ENCODE assay signal across 23 cellular contexts in genomic region chr10:66719483-66719882, GRCh38.
"Had no signal": no experiment of that assay in that cellular context is flagged by ENCODE, and none has a peak within 500 bp of the region (broad histone marks: within the 10 kb centered on the region; RNA-seq: fewer than 3 reads in every experiment).

No MANE protein-coding gene starts in this region.

- H3K27ac Mint-ChIP-seq: memory B cell; naive thymus-derived CD4-positive, alpha-beta T cell; natural killer cell treated with Interleukin-12 subunit alpha and Interleukin-12 subunit beta and Interleukin-15 and Interleukin-18, amount 100 ng/mL, for 72 hours; progenitor cell of endocrine pancreas; stimulated activated memory B cell treated with anti-CD40 and anti-IgM and Interleukin-4, amounts not matched to agents 10 μg/mL and 1 μg/mL and 100 μg/mL, for 72 hours; stimulated activated naive CD8-positive, alpha-beta T cell treated with anti-CD3 and anti-CD28 coated beads, Interleukin-15, amount 100 ng/mL, for 72 hours; type B pancreatic cell had no signal

- DNase-seq: hippocampal formation; left ventricle myocardium inferior; midbrain; mucosa of descending colon; naive thymus-derived CD4-positive, alpha-beta T cell; ovary; right lobe of liver; stimulated activated CD4-positive, alpha-beta T cell treated with anti-CD3 and anti-CD28 coated beads, Interleukin-1b, Interleukin-23, amount 100 ng/mL, for 48 hours; stimulated activated CD4-positive, alpha-beta T cell treated with anti-CD3 and anti-CD28 coated beads, Interleukin-2, amount 100 ng/mL, for 48 hours; stimulated activated CD4-positive, alpha-beta T cell treated with anti-CD3 and anti-CD28 coated beads, Interleukin-4, amount 100 ng/mL, for 4 hours; stimulated activated CD8-positive, alpha-beta memory T cell treated with anti-CD3 and anti-CD28 coated beads, Interleukin-4, amount 100 ng/mL, for 48 hours; stimulated activated naive CD4-positive, alpha-beta T cell treated with Interleukin-2 at 50 U/mL for 16 hours; stimulated activated naive CD8-positive, alpha-beta T cell treated with anti-CD3 and anti-CD28 coated beads, Interleukin-15, amount 100 ng/mL, for 72 hours; substantia nigra had no signal

- H3K27ac ChIP-seq: left ventricle myocardium inferior, ovary, right atrium auricular region, right lobe of liver, tibial nerve had no signal

- H3K4me3 ChIP-seq: left ventricle myocardium inferior, lung, mucosa of descending colon, ovary, right atrium auricular region, right lobe of liver, smooth muscle cell, tibial nerve had no signal

- H3K9me3 Mint-ChIP-seq: memory B cell; stimulated activated memory B cell treated with anti-CD40 and anti-IgM and Interleukin-4, amounts not matched to agents 10 μg/mL and 1 μg/mL and 100 μg/mL, for 72 hours; stimulated activated naive CD8-positive, alpha-beta T cell treated with anti-CD3 and anti-CD28 coated beads, Interleukin-15, amount 100 ng/mL, for 72 hours; type B pancreatic cell had no signal

- H3K36me3 Mint-ChIP-seq: memory B cell; naive thymus-derived CD4-positive, alpha-beta T cell; stimulated activated memory B cell treated with anti-CD40 and anti-IgM and Interleukin-4, amounts not matched to agents 10 μg/mL and 1 μg/mL and 100 μg/mL, for 72 hours; type B pancreatic cell had no signal

- H3K36me3 ChIP-seq: left ventricle myocardium inferior, ovary, right atrium auricular region, right lobe of liver, tibial nerve had no signal

- H3K4me1 ChIP-seq: left ventricle myocardium inferior, right atrium auricular region, right lobe of liver, tibial nerve had no signal

- H3K27me3 ChIP-seq: ovary, right atrium auricular region, right lobe of liver, tibial nerve had no signal

- H3K9me3 ChIP-seq: left ventricle myocardium inferior, mucosa of descending colon, ovary, right atrium auricular region, right lobe of liver, tibial nerve had no signal

- ATAC-seq: mucosa of descending colon; naive thymus-derived CD4-positive, alpha-beta T cell; natural killer cell treated with Interleukin-12 subunit alpha and Interleukin-12 subunit beta and Interleukin-15 and Interleukin-18, amount 100 ng/mL, for 72 hours; right lobe of liver; stimulated activated memory B cell treated with anti-CD40 and anti-IgM and Interleukin-4, amounts not matched to agents 10 μg/mL and 1 μg/mL and 100 μg/mL, for 72 hours; stimulated activated naive CD8-positive, alpha-beta T cell treated with anti-CD3 and anti-CD28 coated beads, Interleukin-15, amount 100 ng/mL, for 72 hours had no signal

- H3K27me3 Mint-ChIP-seq: memory B cell; naive thymus-derived CD4-positive, alpha-beta T cell; natural killer cell treated with Interleukin-12 subunit alpha and Interleukin-12 subunit beta and Interleukin-15 and Interleukin-18, amount 100 ng/mL, for 72 hours; progenitor cell of endocrine pancreas; stimulated activated memory B cell treated with anti-CD40 and anti-IgM and Interleukin-4, amounts not matched to agents 10 μg/mL and 1 μg/mL and 100 μg/mL, for 72 hours; stimulated activated naive CD8-positive, alpha-beta T cell treated with anti-CD3 and anti-CD28 coated beads, Interleukin-15, amount 100 ng/mL, for 72 hours; type B pancreatic cell had no signal

- H3K4me3 Mint-ChIP-seq: memory B cell; naive thymus-derived CD4-positive, alpha-beta T cell; natural killer cell treated with Interleukin-12 subunit alpha and Interleukin-12 subunit beta and Interleukin-15 and Interleukin-18, amount 100 ng/mL, for 72 hours; stimulated activated memory B cell treated with anti-CD40 and anti-IgM and Interleukin-4, amounts not matched to agents 10 μg/mL and 1 μg/mL and 100 μg/mL, for 72 hours; stimulated activated naive CD8-positive, alpha-beta T cell treated with anti-CD3 and anti-CD28 coated beads, Interleukin-15, amount 100 ng/mL, for 72 hours; type B pancreatic cell had no signal

- H3K4me1 Mint-ChIP-seq: memory B cell; naive thymus-derived CD4-positive, alpha-beta T cell; stimulated activated memory B cell treated with anti-CD40 and anti-IgM and Interleukin-4, amounts not matched to agents 10 μg/mL and 1 μg/mL and 100 μg/mL, for 72 hours; stimulated activated naive CD8-positive, alpha-beta T cell treated with anti-CD3 and anti-CD28 coated beads, Interleukin-15, amount 100 ng/mL, for 72 hours had no signal
